8 cellular contexts compared by ENCODE assay signal in the genomic region with DNA sequence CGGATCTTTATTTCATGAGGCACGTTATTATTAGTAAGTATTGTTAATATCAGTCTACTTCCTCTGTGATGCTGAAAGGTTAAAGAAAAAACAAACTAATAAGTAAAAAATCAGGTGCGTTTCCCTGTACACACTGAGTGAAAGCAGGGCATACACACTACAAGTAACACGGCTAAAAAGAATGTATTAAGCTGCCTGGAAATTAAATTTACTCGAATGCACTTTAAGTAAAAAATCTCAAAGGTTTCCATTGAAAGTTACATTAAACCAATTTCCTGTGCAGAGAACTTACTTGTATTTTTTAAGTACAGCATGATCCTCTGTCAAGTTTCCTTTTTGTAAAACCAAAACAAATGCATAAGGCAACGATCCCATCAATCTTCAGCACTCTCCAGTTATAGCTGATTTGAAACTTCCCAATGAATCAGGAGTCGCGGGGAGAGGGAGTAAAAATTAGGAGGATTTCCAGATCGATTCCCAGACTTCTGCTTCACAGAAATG. TPM values are rescaled to one million over a fixed set of nuclear protein-coding genes. Genes with fewer than 3 reads are reported as not detected.
DNase-seq lines count a peak whose midpoint lies in the region; ATAC-seq and TF ChIP-seq lines count a peak whose summit lies in the region.

No MANE protein-coding gene starts in this region.

- DNase-seq in AG04449 (ENCODE audit: low read depth, low spot score): no peak
- peak; percentile 12 for DNase-seq in HT1080 (ENCODE audit: low read depth)
- DNase-seq in brain microvascular endothelial cell: no peak
- no peak for DNase-seq in mucosa of descending colon
- DNase-seq in GM19240 (ENCODE audit: insufficient read length, low spot score): no peak
- DNase-seq in KBM-7: no peak
- no peak for DNase-seq in NCI-H2081 treated with DMSO at 0.1 percent for 48 hours (lab: John Stamatoyannopoulos, UW)

- POLR2A ChIA-PET in AG04449 (lab: Yijun Ruan, JAX): no interaction called here

- intact Hi-C loops in mucosa of descending colon (cut with DNase I, micrococcal nuclease): loop anchor here (10.0 kb wide), 2 partner anchors 64 to 74 kb away; no protein-coding TSS in a partner anchor

- no peaks in the 10 kb centered on the region for H3K4me1 ChIP-seq in mucosa of descending colon (ENCODE audit: low read depth)

- CTCF ChIA-PET in AG04449 (lab: Yijun Ruan, JAX): interaction anchor here (1.0 to 3.8 kb wide), 13 partner anchors 9 to 302 kb away, joined by 3 to 36 read pairs (median 3); no protein-coding TSS in a partner anchor

- in situ Hi-C loops in brain microvascular endothelial cell (cut with HindIII; ENCODE audit: low pct_ligation_motif_present, low sequenced_read_pairs) (no loop called here), KBM-7 (cut with MboI; ENCODE audit: low pct_unique_long_range_greater_than_20kb, low sequenced_read_pairs) (loop anchor here (25.0 kb wide), 1 partner anchor 182 kb away; no protein-coding TSS in a partner anchor)

- peak overlapping the region; percentile 76 for H3K4me3 ChIP-seq in AG04449 (ENCODE audit: low read depth, low read length)
- peak overlapping the region; percentile 71 for H3K4me3 ChIP-seq in brain microvascular endothelial cell (ENCODE audit: low read depth, low read length)
- H3K4me3 ChIP-seq in mucosa of descending colon: peak overlapping the region; percentile 48

- no peaks in the 10 kb centered on the region for H3K36me3 ChIP-seq in brain microvascular endothelial cell (replicated peaks)
- no peaks in the 10 kb centered on the region for H3K36me3 ChIP-seq in mucosa of descending colon (ENCODE audit: low read depth)

- no peak for ATAC-seq in mucosa of descending colon
- no peak for ATAC-seq in GM21619 (IDR thresholded peaks at IDR 0.05; ENCODE audit: unreplicated experiment)

- no peaks in the 10 kb centered on the region for H3K9me3 ChIP-seq in mucosa of descending colon

- peaks cover 4% of the 10 kb centered on the region for H3K27me3 ChIP-seq in brain microvascular endothelial cell (replicated peaks)

- no peak for TF ChIP-seq CTCF in AG04449 (IDR thresholded peaks at IDR 0.05; ENCODE audit: insufficient read depth, low read length, missing control alignments)
- TF ChIP-seq CTCF in brain microvascular endothelial cell (IDR thresholded peaks at IDR 0.05; ENCODE audit: low read depth, low read length, missing control alignments): no peak
- TF ChIP-seq CTCF in mucosa of descending colon (IDR thresholded peaks at IDR 0.05): no peak

- no peak overlapping the region for H3K27ac ChIP-seq in brain microvascular endothelial cell

RNA-seq across cellular contexts. Expression of gene BCL2, which starts 0.6 kb away (rescaled TPM):
- total RNA-seq in HT1080 (2014; rRNA removed; shearing (Covaris generic)): 6.3 and 6.7 TPM in 2 replicates
- polyA plus RNA-seq in HT1080 (2015; cell fraction: cytosol; rRNA removed): 2.5 and 3.5 TPM in 2 replicates
- 2.2 and 2.4 TPM in 2 replicates for polyA plus RNA-seq in HT1080 (2015; cell fraction: nucleus; rRNA removed)
- total RNA-seq in mucosa of descending colon: 10 to 100 TPM; 17.7 to 25.7 (median 20.5) TPM

RNA-seq across cellular contexts. Expression of gene KDSR, which starts 48.1 kb away (rescaled TPM):
- total RNA-seq in HT1080 (2014; rRNA removed; shearing (Covaris generic)): 54.7 and 80.6 TPM in 2 replicates
- polyA plus RNA-seq in HT1080 (2015; cell fraction: cytosol; rRNA removed): 88.2 and 105 TPM in 2 replicates
- 60.3 and 62.6 TPM in 2 replicates for polyA plus RNA-seq in HT1080 (2015; cell fraction: nucleus; rRNA removed)
- total RNA-seq in mucosa of descending colon: 10 to 100 TPM; 33.6 to 79.4 (median 51.4) TPM
